In the genomic region with DNA sequence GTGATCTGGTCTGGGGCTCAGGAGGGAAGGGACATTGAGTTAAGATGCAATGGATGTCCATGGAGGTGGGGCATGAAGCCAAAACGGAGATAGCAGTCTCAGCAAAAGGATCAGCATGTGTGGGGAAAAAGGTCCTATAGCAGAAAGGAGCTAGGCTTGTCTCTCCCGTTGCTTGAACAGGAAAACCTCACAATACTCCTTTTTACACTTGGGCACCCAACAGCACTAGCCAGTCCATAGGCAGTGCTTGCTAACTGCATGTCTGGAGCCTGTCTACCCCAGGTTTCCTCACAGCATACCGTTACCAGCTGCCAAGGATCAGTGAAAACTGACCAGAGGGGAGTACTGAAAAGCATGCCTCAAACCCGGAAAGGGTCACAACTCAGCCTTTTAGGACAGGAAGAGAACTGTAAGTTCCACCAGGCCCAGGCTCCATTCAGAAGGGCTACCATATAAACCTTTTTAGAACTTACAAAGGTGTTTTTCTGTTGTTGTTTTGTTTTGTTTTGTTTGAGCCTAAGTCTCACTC, we compare ENCODE assay signal across 1 cellular context.
TF ChIP-seq lines count a peak whose summit lies in the region.

No MANE protein-coding gene starts in this region.

TF ChIP-seq in IMR-90, 13 proteins besides CTCF, POLR2A, EP300 and RAD21:
- TF ChIP-seq NFE2L2 (IDR thresholded peaks at IDR 0.05; ENCODE audit: low read depth, low read length), result no peak
- TF ChIP-seq, protein P1, sequence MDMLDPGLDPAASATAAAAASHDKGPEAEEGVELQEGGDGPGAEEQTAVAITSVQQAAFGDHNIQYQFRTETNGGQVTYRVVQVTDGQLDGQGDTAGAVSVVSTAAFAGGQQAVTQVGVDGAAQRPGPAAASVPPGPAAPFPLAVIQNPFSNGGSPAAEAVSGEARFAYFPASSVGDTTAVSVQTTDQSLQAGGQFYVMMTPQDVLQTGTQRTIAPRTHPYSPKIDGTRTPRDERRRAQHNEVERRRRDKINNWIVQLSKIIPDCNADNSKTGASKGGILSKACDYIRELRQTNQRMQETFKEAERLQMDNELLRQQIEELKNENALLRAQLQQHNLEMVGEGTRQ (IDR thresholded peaks at IDR 0.05; ENCODE audit: low read depth, low read length), result no peak
- TF ChIP-seq RFX5 (IDR thresholded peaks at IDR 0.05; ENCODE audit: low read depth, low read length), result no peak
- TF ChIP-seq MXI1 (IDR thresholded peaks at IDR 0.05; ENCODE audit: borderline replicate concordance, low read depth, low read length), result no peak
- TF ChIP-seq RCOR1 (IDR thresholded peaks at IDR 0.05; ENCODE audit: insufficient replicate concordance, low read length), result no peak
- TF ChIP-seq MAZ (IDR thresholded peaks at IDR 0.05; ENCODE audit: borderline replicate concordance, low read depth, low read length), result no peak
- TF ChIP-seq MAFK (IDR thresholded peaks at IDR 0.05; ENCODE audit: low read depth, low read length), result no peak
- no peak for TF ChIP-seq SMC3 (IDR thresholded peaks at IDR 0.05; ENCODE audit: low read depth, low read length)
